ENCODE assay signal across 1 cellular context in the genomic region with DNA sequence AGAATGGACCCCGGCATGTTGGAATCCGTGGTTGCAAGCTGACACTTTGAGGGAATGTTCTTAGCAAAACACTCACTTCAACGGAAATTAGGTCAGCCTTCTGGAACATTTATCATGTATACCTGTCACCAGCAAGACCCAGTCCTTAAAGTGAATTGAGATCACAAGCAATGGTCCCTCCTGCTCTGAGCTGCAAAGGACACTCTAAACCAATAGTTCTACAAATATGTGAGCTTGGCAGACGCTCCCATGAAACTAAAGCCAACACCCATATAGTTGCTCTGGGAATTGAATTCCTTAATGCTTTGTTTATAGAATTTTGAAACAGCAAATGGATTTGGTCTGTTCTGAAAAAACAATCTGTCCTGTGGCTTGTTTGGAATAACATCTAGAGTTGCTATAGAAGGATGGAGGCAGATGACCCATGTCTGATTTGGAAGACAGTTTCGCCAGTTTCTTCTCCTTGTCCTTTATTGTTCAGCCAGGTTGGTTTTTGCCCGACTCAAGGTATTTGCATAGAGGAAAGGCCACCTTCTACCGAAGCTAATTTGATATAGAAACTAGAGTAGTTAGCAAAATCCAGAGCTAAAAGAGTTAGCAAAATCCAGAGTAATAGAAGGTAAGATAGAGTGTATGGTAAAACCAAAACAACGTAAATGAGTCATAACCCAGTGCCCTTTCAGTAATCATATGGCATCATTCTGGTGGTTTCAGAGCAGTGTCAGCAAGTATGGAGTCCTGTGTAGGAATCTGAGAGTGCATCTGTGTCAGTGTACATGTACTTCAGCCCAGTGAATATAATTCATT.
TF ChIP-seq lines count a peak whose summit lies in the region.

No MANE protein-coding gene starts in this region.

TF ChIP-seq in IMR-90, 13 proteins besides CTCF, POLR2A, EP300 and RAD21 (continued from another document):
- TF ChIP-seq, protein P1, sequence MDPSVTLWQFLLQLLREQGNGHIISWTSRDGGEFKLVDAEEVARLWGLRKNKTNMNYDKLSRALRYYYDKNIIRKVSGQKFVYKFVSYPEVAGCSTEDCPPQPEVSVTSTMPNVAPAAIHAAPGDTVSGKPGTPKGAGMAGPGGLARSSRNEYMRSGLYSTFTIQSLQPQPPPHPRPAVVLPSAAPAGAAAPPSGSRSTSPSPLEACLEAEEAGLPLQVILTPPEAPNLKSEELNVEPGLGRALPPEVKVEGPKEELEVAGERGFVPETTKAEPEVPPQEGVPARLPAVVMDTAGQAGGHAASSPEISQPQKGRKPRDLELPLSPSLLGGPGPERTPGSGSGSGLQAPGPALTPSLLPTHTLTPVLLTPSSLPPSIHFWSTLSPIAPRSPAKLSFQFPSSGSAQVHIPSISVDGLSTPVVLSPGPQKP (IDR thresholded peaks at IDR 0.05; ENCODE audit: borderline replicate concordance, low read depth, low read length), result no peak
- TF ChIP-seq MAFK (IDR thresholded peaks at IDR 0.05; ENCODE audit: low read depth, low read length) (peak; percentile 41), RCOR1 (IDR thresholded peaks at IDR 0.05; ENCODE audit: insufficient replicate concordance, low read length) (no peak), RFX5 (IDR thresholded peaks at IDR 0.05; ENCODE audit: low read depth, low read length) (no peak), MAZ (IDR thresholded peaks at IDR 0.05; ENCODE audit: borderline replicate concordance, low read depth, low read length) (no peak), BHLHE40 (IDR thresholded peaks at IDR 0.05; ENCODE audit: low read depth, low read length) (no peak), NFE2L2 (IDR thresholded peaks at IDR 0.05; ENCODE audit: low read depth, low read length) (no peak)
